ENCODE assay signal across 8 cellular contexts in genomic region chr20:324177-325042, GRCh38. TPM values are rescaled to one million over a fixed set of nuclear protein-coding genes. Genes with fewer than 3 reads are reported as not detected.
DNase-seq lines count a peak whose midpoint lies in the region; ATAC-seq and TF ChIP-seq lines count a peak whose summit lies in the region.

No MANE protein-coding gene starts in this region.

- H3K79me2 ChIP-seq in hepatocyte: peaks cover 27% of the 10 kb centered on the region

- H4K20me1 ChIP-seq in hepatocyte (ENCODE audit: insufficient read depth, poor library complexity, severe bottlenecking): peaks cover 21% of the 10 kb centered on the region

- H2AFZ ChIP-seq in hepatocyte: peak overlapping the region; percentile 72

- peak overlapping the region; percentile 64 to 93 for H3K4me3 ChIP-seq in ascending aorta
- peak overlapping the region; percentile 80 for H3K4me3 ChIP-seq in hepatocyte
- H3K4me3 ChIP-seq in aorta (ENCODE audit: low read length in 2 of 2): peak overlapping the region; percentile 49 to 88

- WGBS in hepatocyte (ENCODE audit: low lambda C conversion rate, missing lambda C conversion rate): 2% methylated on average over 43 of the region's 68 CpGs
- 0% methylated on average over 62 to 68 of the region's 68 CpGs for WGBS in aorta, 2 donors

- H3K27ac ChIP-seq in ascending aorta: peak overlapping the region; percentile 92 to 98
- peak overlapping the region; percentile 89 for H3K27ac ChIP-seq in hepatocyte
- H3K27ac ChIP-seq in aorta (ENCODE audit: low read depth in 1 of 2, low read length in 2 of 2): peak overlapping the region; percentile 19 to 88

- no peaks in the 10 kb centered on the region for H3K27me3 ChIP-seq in ascending aorta
- no peaks in the 10 kb centered on the region for H3K27me3 ChIP-seq in hepatocyte
- no peaks in the 10 kb centered on the region for H3K27me3 ChIP-seq in aorta (ENCODE audit: control insufficient read depth in 1 of 2, insufficient read depth in 2 of 2, low read length in 1 of 2)

- ATAC-seq in GM18502 (IDR thresholded peaks at IDR 0.05; ENCODE audit: poor library complexity, unreplicated experiment): peak; percentile 56
- peak; percentile 47 for ATAC-seq in HG02884 (IDR thresholded peaks at IDR 0.05; ENCODE audit: unreplicated experiment)
- ATAC-seq in aorta (ENCODE audit: low FRiP score): peak; percentile 92

- peak overlapping the region; percentile 91 for H3K4me2 ChIP-seq in hepatocyte

- H3K36me3 ChIP-seq in ascending aorta (no peaks in the 10 kb centered on the region), hepatocyte (replicated peaks; ENCODE audit: insufficient read depth, low read depth) (no peaks in the 10 kb centered on the region), aorta (ENCODE audit: control insufficient read depth in 1 of 2, insufficient read depth in 2 of 2, low read length in 1 of 2) (no peaks in the 10 kb centered on the region)

- DNase-seq in NCI-H1694 (lab: John Stamatoyannopoulos, UW) (peak; percentile 58), T-helper 2 cell (peak; percentile 81 to 88 (median 83)), ascending aorta (ENCODE audit: low spot score in 2 of 2) (peak; percentile 76 to 95), hepatocyte (ENCODE audit: low spot score) (peak; percentile 95), retina (peak; percentile 98), aorta (peak; percentile 94 to 98)

- TF ChIP-seq CTCF in ascending aorta (IDR thresholded peaks at IDR 0.05) (peak in 2 of 3 experiments; percentile 31 to 36), hepatocyte (IDR thresholded peaks at IDR 0.05; ENCODE audit: poor library complexity) (peak; percentile 41)

- peaks cover 0 to 5% of the 10 kb centered on the region in 2 donors for H3K4me1 ChIP-seq in ascending aorta
- H3K4me1 ChIP-seq in hepatocyte (ENCODE audit: insufficient read depth): peaks cover 5% of the 10 kb centered on the region
- no peaks in the 10 kb centered on the region for H3K4me1 ChIP-seq in aorta (ENCODE audit: control insufficient read depth in 1 of 2, insufficient read depth in 2 of 2, low read length in 2 of 2)

- H3K9me2 ChIP-seq in hepatocyte (replicated peaks; ENCODE audit: insufficient read depth): no peaks in the 10 kb centered on the region

- H3K9me3 ChIP-seq in ascending aorta (no peaks in the 10 kb centered on the region), hepatocyte (ENCODE audit: low read depth) (no peaks in the 10 kb centered on the region), aorta (ENCODE audit: control insufficient read depth, low read length) (no peaks in the 10 kb centered on the region)

- intact Hi-C loops in ascending aorta (cut with DNase I): loop anchor here (1.0 to 10.0 kb wide), 4 partner anchors 14 to 1570 kb away; partner anchors contain the start of genes C20orf96, FKBP1A and SIRPA
- intact Hi-C loops in aorta (cut with DNase I): loop anchor here in 1 of 2 donors (2.0 kb wide), 1 partner anchor 22 kb away; the partner anchor contains the start of gene NRSN2

RNA-seq across cellular contexts. Expression of gene SOX12, which starts 0.9 kb away (rescaled TPM):
- total RNA-seq in ascending aorta (6.2 TPM), hepatocyte (6.3 and 6.9 TPM in 2 replicates), aorta (10 to 100 TPM in 1 of 2 donors, 1 to 10 TPM in 1; 6.1 to 12.5 TPM)
- polyA plus RNA-seq in hepatocyte (15.4 and 16.2 TPM in 2 replicates), aorta (1 to 10 TPM; 1.5 to 4.2 TPM)

RNA-seq across cellular contexts. Expression of gene NRSN2, which starts 22.5 kb away (rescaled TPM):
- total RNA-seq in ascending aorta: 24.5 TPM
- 29.8 and 32.0 TPM in 2 replicates for total RNA-seq in hepatocyte
- polyA plus RNA-seq in hepatocyte: 65.3 and 68.1 TPM in 2 replicates
- total RNA-seq in aorta: 10 to 100 TPM; 31.0 to 38.0 TPM
- polyA plus RNA-seq in aorta: 10 to 100 TPM; 12.0 to 40.6 TPM

RNA-seq across cellular contexts. Expression of gene ZCCHC3, which starts 27.0 kb away (rescaled TPM):
- total RNA-seq in ascending aorta: 15.6 TPM
- 27.4 and 30.0 TPM in 2 replicates for total RNA-seq in hepatocyte
- 22.8 and 29.0 TPM in 2 replicates for polyA plus RNA-seq in hepatocyte
- total RNA-seq in aorta: 10 to 100 TPM; 12.9 to 13.7 TPM
- 1 to 10 TPM; 7.7 to 9.3 TPM for polyA plus RNA-seq in aorta

RNA-seq across cellular contexts. Expression of gene C20orf96, which starts 33.9 kb away (rescaled TPM):
- total RNA-seq in ascending aorta (0.32 TPM), hepatocyte (2.9 and 3.5 TPM in 2 replicates), aorta (10 to 100 TPM in 1 of 2 donors, 1 to 10 TPM in 1; 4.6 to 11.1 TPM)
- polyA plus RNA-seq in hepatocyte (10.6 and 14.0 TPM in 2 replicates), aorta (1 to 10 TPM; 5.3 to 5.6 TPM)

RNA-seq across cellular contexts. Expression of gene TRIB3, which starts 56.1 kb away (rescaled TPM):
- total RNA-seq in ascending aorta (not detected), hepatocyte (39.2 and 47.5 TPM in 2 replicates), aorta (1 to 10 TPM; 2.9 to 3.7 TPM)
- polyA plus RNA-seq in hepatocyte (43.7 and 45.9 TPM in 2 replicates), aorta (1 to 10 TPM; 2.0 to 3.1 TPM)

Comparison
In these comparisons a context has a peak if more than half of its experiments do, and no peak if none do; other contexts are left out.
1. Peak in every context shown above with its lines: DNase-seq, ATAC-seq, H3K4me3 ChIP-seq and H3K27ac ChIP-seq.